Comparison of ENCODE assay signal across 9 cellular contexts in the genomic region with DNA sequence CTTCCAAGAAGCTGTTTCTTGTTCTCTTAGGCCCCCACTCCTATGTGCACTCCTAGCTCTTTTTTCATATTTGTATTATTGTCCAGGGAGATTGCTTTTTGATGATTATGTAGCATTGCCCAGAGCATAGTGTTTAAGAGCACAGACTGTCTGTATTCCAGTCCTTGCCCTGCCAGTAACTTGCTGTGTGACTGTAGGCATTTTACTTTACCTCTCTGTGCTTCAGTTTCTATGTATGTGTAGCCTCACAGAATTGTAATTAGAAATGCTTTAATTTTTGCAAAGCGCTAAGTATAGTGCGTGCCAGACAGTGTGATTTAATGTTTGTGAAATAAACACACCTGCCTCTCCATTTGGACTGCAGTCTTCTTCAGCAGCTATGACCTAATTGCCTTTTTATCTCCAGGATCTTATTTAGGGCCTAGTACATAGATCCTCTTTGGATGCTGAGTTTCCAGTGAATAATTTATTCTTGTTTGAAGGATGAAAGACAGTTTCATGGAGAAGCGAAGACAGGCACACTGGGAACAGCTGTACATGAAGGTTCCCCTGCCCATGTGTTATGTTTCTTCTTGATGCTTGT. TPM values are rescaled to one million over a fixed set of nuclear protein-coding genes. Genes with fewer than 3 reads are reported as not detected.
DNase-seq lines count a peak whose midpoint lies in the region; ATAC-seq and TF ChIP-seq lines count a peak whose summit lies in the region.
"Had no signal": no experiment of that assay in that cellular context is flagged by ENCODE, and none has a peak within 500 bp of the region (broad histone marks: within the 10 kb centered on the region; RNA-seq: fewer than 3 reads in every experiment).

No MANE protein-coding gene starts in this region.

- 67% methylated on average over 3 of the region's 3 CpGs for WGBS in suprapubic skin

- H3K27ac Mint-ChIP-seq in activated naive CD4-positive, alpha-beta T cell treated with anti-CD3 and anti-CD28 coated beads, Interleukin-2, amount 50 U/mL, for 24 hours: peak overlapping the region; percentile 100
- H3K27ac Mint-ChIP-seq in activated T-helper 1 cell treated with anti-CD3 and anti-CD28 coated beads, Interleukin-12 subunit alpha, Interleukin-12 subunit beta, Interleukin-2, Interleukin-4 antibody, amounts not matched to agents 30 ng/mL and 10 ng/mL and 1 ng/mL, durations not matched to agents 14 hours and 24 hours and 36 hours: peak overlapping the region; percentile 26

- H3K9me3 ChIP-seq in iPS-20b (ENCODE audit: insufficient read depth, low read depth, low read length) (no peaks in the 10 kb centered on the region), suprapubic skin (no peaks in the 10 kb centered on the region)

- H3K36me3 ChIP-seq in iPS-20b (ENCODE audit: insufficient read depth, low read depth, low read length) (peaks cover 26% of the 10 kb centered on the region), suprapubic skin (peaks cover 13% of the 10 kb centered on the region)

- ATAC-seq in GM18505 (IDR thresholded peaks at IDR 0.05; ENCODE audit: unreplicated experiment): no peak

- no peaks in the 10 kb centered on the region for H3K27me3 ChIP-seq in iPS-20b (ENCODE audit: insufficient read depth, low read length)
- H3K27me3 ChIP-seq in suprapubic skin: no peaks in the 10 kb centered on the region

- peak overlapping the region; percentile 34; the same call in 1 of the 2 replicates for H3K9ac ChIP-seq in iPS-20b (ENCODE audit: low read depth, low read length)

- H3K27ac ChIP-seq in iPS-20b (ENCODE audit: low read length) (no peak overlapping the region), suprapubic skin (no peak overlapping the region)

- H3K36me3 Mint-ChIP-seq in activated naive CD4-positive, alpha-beta T cell treated with anti-CD3 and anti-CD28 coated beads, Interleukin-2, amount 50 U/mL, for 24 hours: peaks cover 7% of the 10 kb centered on the region
- H3K36me3 Mint-ChIP-seq in activated T-helper 1 cell treated with anti-CD3 and anti-CD28 coated beads, Interleukin-12 subunit alpha, Interleukin-12 subunit beta, Interleukin-2, Interleukin-4 antibody, amounts not matched to agents 30 ng/mL and 10 ng/mL and 1 ng/mL, durations not matched to agents 14 hours and 24 hours and 36 hours (ENCODE audit: low read depth): peaks cover 30% of the 10 kb centered on the region

- H3K4me3 ChIP-seq in iPS-20b (ENCODE audit: low read length) (peak overlapping the region; percentile 99), suprapubic skin (peak overlapping the region; percentile 75)

- no peak for DNase-seq in activated naive CD4-positive, alpha-beta T cell (lab: John Stamatoyannopoulos, UW)
- DNase-seq in activated T-helper 1 cell treated with anti-CD3 and anti-CD28 coated beads, Interleukin-12 subunit alpha, Interleukin-12 subunit beta, Interleukin-2, Interleukin-4 antibody, amounts not matched to agents 30 ng/mL and 10 ng/mL and 1 ng/mL, durations not matched to agents 14 hours and 24 hours and 36 hours (ENCODE audit: low spot score): no peak
- DNase-seq in suprapubic skin (ENCODE audit: low spot score in 2 of 2): no peak
- DNase-seq in NCI-H1694 (lab: John Stamatoyannopoulos, UW): no peak
- DNase-seq in inferior parietal cortex (ENCODE audit: extremely low spot score): no peak
- DNase-seq: nucleus accumbens had no signal

- H3K4me1 ChIP-seq in iPS-20b (ENCODE audit: insufficient read depth, low read length): no peaks in the 10 kb centered on the region
- H3K4me1 ChIP-seq in suprapubic skin: peaks cover 56% of the 10 kb centered on the region

- TF ChIP-seq EP300 in suprapubic skin (IDR thresholded peaks at IDR 0.05): no peak

- no peak for TF ChIP-seq CTCF in suprapubic skin (IDR thresholded peaks at IDR 0.05)

- peak overlapping the region; percentile 97 for H3K4me3 Mint-ChIP-seq in activated naive CD4-positive, alpha-beta T cell treated with anti-CD3 and anti-CD28 coated beads, Interleukin-2, amount 50 U/mL, for 24 hours
- H3K4me3 Mint-ChIP-seq in activated T-helper 1 cell treated with anti-CD3 and anti-CD28 coated beads, Interleukin-12 subunit alpha, Interleukin-12 subunit beta, Interleukin-2, Interleukin-4 antibody, amounts not matched to agents 30 ng/mL and 10 ng/mL and 1 ng/mL, durations not matched to agents 14 hours and 24 hours and 36 hours: peak overlapping the region; percentile 92

- no peaks in the 10 kb centered on the region for H3K27me3 Mint-ChIP-seq in activated naive CD4-positive, alpha-beta T cell treated with anti-CD3 and anti-CD28 coated beads, Interleukin-2, amount 50 U/mL, for 24 hours
- peaks cover 4% of the 10 kb centered on the region for H3K27me3 Mint-ChIP-seq in activated T-helper 1 cell treated with anti-CD3 and anti-CD28 coated beads, Interleukin-12 subunit alpha, Interleukin-12 subunit beta, Interleukin-2, Interleukin-4 antibody, amounts not matched to agents 30 ng/mL and 10 ng/mL and 1 ng/mL, durations not matched to agents 14 hours and 24 hours and 36 hours (ENCODE audit: insufficient read depth)

- peaks cover 56% of the 10 kb centered on the region for H3K4me1 Mint-ChIP-seq in activated naive CD4-positive, alpha-beta T cell treated with anti-CD3 and anti-CD28 coated beads, Interleukin-2, amount 50 U/mL, for 24 hours
- peaks cover 53% of the 10 kb centered on the region for H3K4me1 Mint-ChIP-seq in activated T-helper 1 cell treated with anti-CD3 and anti-CD28 coated beads, Interleukin-12 subunit alpha, Interleukin-12 subunit beta, Interleukin-2, Interleukin-4 antibody, amounts not matched to agents 30 ng/mL and 10 ng/mL and 1 ng/mL, durations not matched to agents 14 hours and 24 hours and 36 hours (ENCODE audit: low read depth)

- TF ChIP-seq POLR2A in suprapubic skin (IDR thresholded peaks at IDR 0.05) (no peak), GM18505 (IDR thresholded peaks at IDR 0.05; ENCODE audit: borderline replicate concordance, extremely low read depth, insufficient read depth, insufficient read length) (no peak)

- intact Hi-C loops in activated T-helper 1 cell treated with anti-CD3 and anti-CD28 coated beads, Interleukin-12 subunit alpha, Interleukin-12 subunit beta, Interleukin-2, Interleukin-4 antibody, amounts not matched to agents 30 ng/mL and 10 ng/mL and 1 ng/mL, durations not matched to agents 14 hours and 24 hours and 36 hours (cut with micrococcal nuclease): loop anchor here (2.0 kb wide), 1 partner anchor 297 kb away; a partner anchor contains a TSS

- no peaks in the 10 kb centered on the region for H3K9me3 Mint-ChIP-seq in activated naive CD4-positive, alpha-beta T cell treated with anti-CD3 and anti-CD28 coated beads, Interleukin-2, amount 50 U/mL, for 24 hours
- peaks cover 7% of the 10 kb centered on the region for H3K9me3 Mint-ChIP-seq in activated T-helper 1 cell treated with anti-CD3 and anti-CD28 coated beads, Interleukin-12 subunit alpha, Interleukin-12 subunit beta, Interleukin-2, Interleukin-4 antibody, amounts not matched to agents 30 ng/mL and 10 ng/mL and 1 ng/mL, durations not matched to agents 14 hours and 24 hours and 36 hours

RNA-seq across cellular contexts. Expression of a gene that starts 1.4 kb away (rescaled TPM):
- 79.7 and 91.7 TPM in 2 replicates for total RNA-seq in activated T-helper 1 cell treated with anti-CD3 and anti-CD28 coated beads, Interleukin-12 subunit alpha, Interleukin-12 subunit beta, Interleukin-2, Interleukin-4 antibody, amounts not matched to agents 30 ng/mL and 10 ng/mL and 1 ng/mL, durations not matched to agents 14 hours and 24 hours and 36 hours
- total RNA-seq in suprapubic skin: 10 to 100 TPM; 20.8 to 49.6 (median 24.2) TPM

RNA-seq across cellular contexts. Expression of a gene that starts 21.3 kb away (rescaled TPM):
- 122 and 133 TPM in 2 replicates for total RNA-seq in activated T-helper 1 cell treated with anti-CD3 and anti-CD28 coated beads, Interleukin-12 subunit alpha, Interleukin-12 subunit beta, Interleukin-2, Interleukin-4 antibody, amounts not matched to agents 30 ng/mL and 10 ng/mL and 1 ng/mL, durations not matched to agents 14 hours and 24 hours and 36 hours
- 10 to 100 TPM; 38.1 to 57.3 (median 55.4) TPM for total RNA-seq in suprapubic skin
